In genomic region chr2:187541086-187542085, GRCh38 we compare ENCODE assay signal across 8 cellular contexts. TPM values are rescaled to one million over a fixed set of nuclear protein-coding genes. Genes with fewer than 3 reads are reported as not detected.
DNase-seq lines count a peak whose midpoint lies in the region; ATAC-seq and TF ChIP-seq lines count a peak whose summit lies in the region.
"Had no signal": no experiment of that assay in that cellular context is flagged by ENCODE, and none has a peak within 500 bp of the region (broad histone marks: within the 10 kb centered on the region; RNA-seq: fewer than 3 reads in every experiment).

No MANE protein-coding gene starts in this region.

- H3K9me3 ChIP-seq in vagina: no peaks in the 10 kb centered on the region

- H3K4ac ChIP-seq in mesendoderm (ENCODE audit: low read depth, low read length): no peak overlapping the region

- no peak overlapping the region for H3K23ac ChIP-seq in mesendoderm (ENCODE audit: low read length)

- H3K9ac ChIP-seq in mesendoderm (ENCODE audit: low read length): no peak overlapping the region

- peak; percentile 17 for DNase-seq in NCI-H345 (lab: John Stamatoyannopoulos, UW)
- peak; percentile 86 to 96 for DNase-seq in dermis microvascular lymphatic vessel endothelial cell (ENCODE audit: low read depth in 2 of 2)
- DNase-seq in mesendoderm: no peak
- DNase-seq in vagina (ENCODE audit: extremely low spot score in 2 of 2): no peak
- DNase-seq in NCI-H2107 (lab: John Stamatoyannopoulos, UW): no peak
- DNase-seq in T-helper 9 cell: no peak
- DNase-seq: NCI-H1694 had no signal

- no peak for TF ChIP-seq CTCF in vagina (IDR thresholded peaks at IDR 0.05)

- peak overlapping the region; percentile 57 for H2BK15ac ChIP-seq in mesendoderm (replicated peaks; ENCODE audit: low read depth)

- H3K4me3 ChIP-seq in mesendoderm (ENCODE audit: low read length) (no peak overlapping the region), vagina (no peak overlapping the region)

- no peaks in the 10 kb centered on the region for H3K4me1 ChIP-seq in mesendoderm (ENCODE audit: control insufficient read depth, low read depth, low read length)
- H3K4me1 ChIP-seq in vagina: peaks cover 20% of the 10 kb centered on the region

- no peaks in the 10 kb centered on the region for H3K36me3 ChIP-seq in mesendoderm (ENCODE audit: control insufficient read depth, insufficient read depth, low read length)
- no peaks in the 10 kb centered on the region for H3K36me3 ChIP-seq in vagina

- H4K5ac ChIP-seq in mesendoderm (ENCODE audit: low read length): no peak overlapping the region

- no peak overlapping the region for H2BK120ac ChIP-seq in mesendoderm (ENCODE audit: low read depth, low read length)

- WGBS in mesendoderm (ENCODE audit: extremely low coverage, insufficient coverage, low lambda C conversion rate): no CpG with 5 or more reads among the region's 7 CpGs

- no peak for ATAC-seq in GM21786 (IDR thresholded peaks at IDR 0.05; ENCODE audit: unreplicated experiment)

- no peak overlapping the region for H3K4me2 ChIP-seq in mesendoderm (ENCODE audit: low read length)

- H3K27me3 ChIP-seq in mesendoderm (ENCODE audit: insufficient read depth, low read length, poor library complexity): no peaks in the 10 kb centered on the region
- no peaks in the 10 kb centered on the region for H3K27me3 ChIP-seq in vagina

- no peak overlapping the region for H3K56ac ChIP-seq in mesendoderm (ENCODE audit: low read length)

- H2BK5ac ChIP-seq in mesendoderm (ENCODE audit: low read length): no peak overlapping the region

- no peak overlapping the region for H3K27ac ChIP-seq in mesendoderm (ENCODE audit: low read depth, low read length)
- H3K27ac ChIP-seq in vagina: peak overlapping the region; percentile 79

- no peaks in the 10 kb centered on the region for H3K79me1 ChIP-seq in mesendoderm (ENCODE audit: low read length)

- no peak for TF ChIP-seq POLR2A in vagina (IDR thresholded peaks at IDR 0.05)

- H3K18ac ChIP-seq in mesendoderm (ENCODE audit: low read length): peak overlapping the region; percentile 84

- intact Hi-C loops in vagina (cut with DNase I): no loop called here

- no peak overlapping the region for H4K8ac ChIP-seq in mesendoderm (ENCODE audit: low read depth, low read length)

- H3K79me2 ChIP-seq in mesendoderm (ENCODE audit: control insufficient read depth, insufficient read depth, low read length): no peaks in the 10 kb centered on the region

- no peak overlapping the region for H2AK5ac ChIP-seq in mesendoderm (ENCODE audit: low read length)

RNA-seq across cellular contexts. Expression of gene TFPI, which starts 12.8 kb away (rescaled TPM):
- total RNA-seq in dermis microvascular lymphatic vessel endothelial cell: 716 and 1,528 TPM in 2 replicates
- 7.2 TPM for polyA plus RNA-seq in mesendoderm (2013, experiment 1 of 2)
- polyA plus RNA-seq in mesendoderm (2013, experiment 2 of 2): 7.3 TPM
- total RNA-seq in vagina: 68.8 TPM

Comparison
In these comparisons a context has a peak if more than half of its experiments do, and no peak if none do; other contexts are left out.
1. DNase-seq: peak in NCI-H345 (single experiment) and dermis microvascular lymphatic vessel endothelial cell (2 of 2); none in mesendoderm (single experiment), vagina (0 of 2), NCI-H2107 (single experiment) and T-helper 9 cell (single experiment).
2. RNA of gene TFPI, which starts 12.8 kb away (total RNA-seq): 716 to 1,528 TPM in dermis microvascular lymphatic vessel endothelial cell; 68.8 TPM in vagina (single experiment); every median in the first group is over 10 times any median in the second.